1 cellular context compared by ENCODE assay signal in the genomic region with DNA sequence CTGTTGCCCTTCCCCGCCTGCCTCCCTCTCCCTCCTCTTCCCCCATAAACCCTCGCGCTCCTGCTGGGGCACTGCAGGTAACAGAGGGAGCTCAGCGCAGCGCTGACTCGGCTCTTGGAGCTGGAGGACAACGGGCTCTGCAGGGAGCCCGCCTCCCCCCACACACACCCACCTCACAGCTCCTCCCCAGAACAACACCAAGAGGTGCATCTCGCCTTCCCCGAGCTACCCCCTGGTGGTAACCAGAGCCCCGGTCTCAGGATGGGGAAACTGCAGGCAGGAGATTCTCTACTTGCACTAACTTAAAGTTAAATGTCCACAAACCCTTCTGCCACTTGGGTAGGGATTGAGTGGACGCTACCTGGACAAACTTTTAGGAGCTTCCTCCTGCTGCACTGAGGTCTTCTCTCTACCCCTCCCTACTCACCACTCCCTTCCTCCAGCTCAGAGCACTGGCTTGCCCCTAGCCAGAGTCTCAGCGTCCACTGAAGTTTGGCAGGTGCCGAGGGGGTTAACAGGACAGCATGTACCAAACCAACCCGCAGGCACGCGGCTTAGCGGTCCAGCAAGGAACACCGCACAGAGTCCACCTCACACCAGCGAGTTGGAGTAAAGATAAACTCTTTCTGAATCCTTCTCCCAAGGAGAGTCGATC.
TF ChIP-seq lines count a peak whose summit lies in the region.

No MANE protein-coding gene starts in this region.

TF ChIP-seq in A549, 52 proteins besides CTCF, POLR2A, EP300 and RAD21 (continued from another document):
- TF ChIP-seq, protein P1, sequence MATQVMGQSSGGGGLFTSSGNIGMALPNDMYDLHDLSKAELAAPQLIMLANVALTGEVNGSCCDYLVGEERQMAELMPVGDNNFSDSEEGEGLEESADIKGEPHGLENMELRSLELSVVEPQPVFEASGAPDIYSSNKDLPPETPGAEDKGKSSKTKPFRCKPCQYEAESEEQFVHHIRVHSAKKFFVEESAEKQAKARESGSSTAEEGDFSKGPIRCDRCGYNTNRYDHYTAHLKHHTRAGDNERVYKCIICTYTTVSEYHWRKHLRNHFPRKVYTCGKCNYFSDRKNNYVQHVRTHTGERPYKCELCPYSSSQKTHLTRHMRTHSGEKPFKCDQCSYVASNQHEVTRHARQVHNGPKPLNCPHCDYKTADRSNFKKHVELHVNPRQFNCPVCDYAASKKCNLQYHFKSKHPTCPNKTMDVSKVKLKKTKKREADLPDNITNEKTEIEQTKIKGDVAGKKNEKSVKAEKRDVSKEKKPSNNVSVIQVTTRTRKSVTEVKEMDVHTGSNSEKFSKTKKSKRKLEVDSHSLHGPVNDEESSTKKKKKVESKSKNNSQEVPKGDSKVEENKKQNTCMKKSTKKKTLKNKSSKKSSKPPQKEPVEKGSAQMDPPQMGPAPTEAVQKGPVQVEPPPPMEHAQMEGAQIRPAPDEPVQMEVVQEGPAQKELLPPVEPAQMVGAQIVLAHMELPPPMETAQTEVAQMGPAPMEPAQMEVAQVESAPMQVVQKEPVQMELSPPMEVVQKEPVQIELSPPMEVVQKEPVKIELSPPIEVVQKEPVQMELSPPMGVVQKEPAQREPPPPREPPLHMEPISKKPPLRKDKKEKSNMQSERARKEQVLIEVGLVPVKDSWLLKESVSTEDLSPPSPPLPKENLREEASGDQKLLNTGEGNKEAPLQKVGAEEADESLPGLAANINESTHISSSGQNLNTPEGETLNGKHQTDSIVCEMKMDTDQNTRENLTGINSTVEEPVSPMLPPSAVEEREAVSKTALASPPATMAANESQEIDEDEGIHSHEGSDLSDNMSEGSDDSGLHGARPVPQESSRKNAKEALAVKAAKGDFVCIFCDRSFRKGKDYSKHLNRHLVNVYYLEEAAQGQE (IDR thresholded peaks at IDR 0.05) = no peak
- TF ChIP-seq, protein P2, sequence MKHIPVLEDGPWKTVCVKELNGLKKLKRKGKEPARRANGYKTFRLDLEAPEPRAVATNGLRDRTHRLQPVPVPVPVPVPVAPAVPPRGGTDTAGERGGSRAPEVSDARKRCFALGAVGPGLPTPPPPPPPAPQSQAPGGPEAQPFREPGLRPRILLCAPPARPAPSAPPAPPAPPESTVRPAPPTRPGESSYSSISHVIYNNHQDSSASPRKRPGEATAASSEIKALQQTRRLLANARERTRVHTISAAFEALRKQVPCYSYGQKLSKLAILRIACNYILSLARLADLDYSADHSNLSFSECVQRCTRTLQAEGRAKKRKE (CRISPR knock-in tag; IDR thresholded peaks at IDR 0.05; ENCODE audit: low read depth) = no peak
- TF ChIP-seq KDM5A (IDR thresholded peaks at IDR 0.05) = no peak
- TF ChIP-seq CBX8 (IDR thresholded peaks at IDR 0.05) = no peak
- TF ChIP-seq CEBPB (IDR thresholded peaks at IDR 0.05) = no peak
- TF ChIP-seq KDM1A (IDR thresholded peaks at IDR 0.05; ENCODE audit: low read depth) = no peak
- TF ChIP-seq JUN (IDR thresholded peaks at IDR 0.05) = no peak
- TF ChIP-seq SMC3 (IDR thresholded peaks at IDR 0.05) = no peak
- no peak for TF ChIP-seq HOXA7 (CRISPR knock-in tag; IDR thresholded peaks at IDR 0.05)
- TF ChIP-seq HDAC2 (IDR thresholded peaks at IDR 0.05) = no peak
- TF ChIP-seq ZSCAN20 (CRISPR knock-in tag; IDR thresholded peaks at IDR 0.05) = no peak
- TF ChIP-seq EHMT2 (IDR thresholded peaks at IDR 0.05; ENCODE audit: low read depth) = no peak
- TF ChIP-seq CBX2 (IDR thresholded peaks at IDR 0.05; ENCODE audit: borderline replicate concordance, low read depth) = no peak
